ENCODE assay signal across 8 cellular contexts in genomic region chr2:229713371-229714079, GRCh38. TPM values are rescaled to one million over a fixed set of nuclear protein-coding genes. Genes with fewer than 3 reads are reported as not detected.
DNase-seq lines count a peak whose midpoint lies in the region; ATAC-seq and TF ChIP-seq lines count a peak whose summit lies in the region.

No MANE protein-coding gene starts in this region.

- H3K27ac Mint-ChIP-seq in activated T-cell treated with anti-CD3 and anti-CD28 coated beads, Interleukin-2, amount 50 U/mL, for 24 hours, result no peak overlapping the region
- H3K27ac Mint-ChIP-seq in progenitor cell of endocrine pancreas, result peak overlapping the region; percentile 84

- H3K4me1 Mint-ChIP-seq in activated T-cell treated with anti-CD3 and anti-CD28 coated beads, Interleukin-2, amount 50 U/mL, for 24 hours (ENCODE audit: low read depth), result peaks cover 15% of the 10 kb centered on the region
- peaks cover 4% of the 10 kb centered on the region for H3K4me1 Mint-ChIP-seq in progenitor cell of endocrine pancreas (ENCODE audit: low read depth)

- ATAC-seq in HG03565 (IDR thresholded peaks at IDR 0.05; ENCODE audit: unreplicated experiment), result peak; percentile 17
- ATAC-seq in HG02763 (IDR thresholded peaks at IDR 0.05; ENCODE audit: unreplicated experiment), result no peak

- no peaks in the 10 kb centered on the region for H3K36me3 Mint-ChIP-seq in activated T-cell treated with anti-CD3 and anti-CD28 coated beads, Interleukin-2, amount 50 U/mL, for 24 hours (ENCODE audit: low read depth)
- no peaks in the 10 kb centered on the region for H3K36me3 Mint-ChIP-seq in progenitor cell of endocrine pancreas (ENCODE audit: insufficient read depth)

- DNase-seq in NCI-H2227 (lab: John Stamatoyannopoulos, UW; ENCODE audit: unreplicated experiment) (peak; percentile 47), NCI-H2227 treated with DMSO at 0.1 percent for 48 hours (lab: John Stamatoyannopoulos, UW) (no peak), head of caudate nucleus (peak; percentile 50 to 90 (median 75)), progenitor cell of endocrine pancreas (ENCODE audit: low spot score, unreplicated experiment) (peak; percentile 25), cortex of kidney (lab: John Stamatoyannopoulos, UW) (no peak)
- peak; percentile 46 for DNase-seq in activated T-cell treated with anti-CD3 and anti-CD28 coated beads, Interleukin-2, amount 50 U/mL, for 24 hours

- peaks cover 81% of the 10 kb centered on the region for H3K27me3 Mint-ChIP-seq in activated T-cell treated with anti-CD3 and anti-CD28 coated beads, Interleukin-2, amount 50 U/mL, for 24 hours
- H3K27me3 Mint-ChIP-seq in progenitor cell of endocrine pancreas, result peaks cover 81% of the 10 kb centered on the region

- peak; percentile 23 for TF ChIP-seq CTCF in progenitor cell of endocrine pancreas (IDR thresholded peaks at IDR 0.05; ENCODE audit: unreplicated experiment)

- peaks cover 2% of the 10 kb centered on the region for H3K9me3 Mint-ChIP-seq in activated T-cell treated with anti-CD3 and anti-CD28 coated beads, Interleukin-2, amount 50 U/mL, for 24 hours
- no peaks in the 10 kb centered on the region for H3K9me3 Mint-ChIP-seq in progenitor cell of endocrine pancreas (ENCODE audit: low read depth)

- intact Hi-C loops in head of caudate nucleus (cut with DNase I), result loop anchor here (5.0 kb wide), 2 partner anchors 126 to 271 kb away; no protein-coding TSS in a partner anchor

- H3K4me3 Mint-ChIP-seq in activated T-cell treated with anti-CD3 and anti-CD28 coated beads, Interleukin-2, amount 50 U/mL, for 24 hours, result peak overlapping the region; percentile 64
- H3K4me3 Mint-ChIP-seq in progenitor cell of endocrine pancreas (ENCODE audit: low read depth), result peak overlapping the region; percentile 60

RNA-seq across cellular contexts. Expression of gene DNER, which starts 0.8 kb away (rescaled TPM):
- 0.91 TPM in 2 replicates for total RNA-seq in progenitor cell of endocrine pancreas

Comparison
In these comparisons a context has a peak if more than half of its experiments do, and no peak if none do; other contexts are left out.
1. DNase-seq: peak in NCI-H2227 (single experiment), activated T-cell treated with anti-CD3 and anti-CD28 coated beads, Interleukin-2, amount 50 U/mL, for 24 hours (single experiment), head of caudate nucleus (42 of 42) and progenitor cell of endocrine pancreas (single experiment); none in NCI-H2227 treated with DMSO at 0.1 percent for 48 hours (single experiment) and cortex of kidney (single experiment).